ENCODE assay signal across 12 cellular contexts in the genomic region with DNA sequence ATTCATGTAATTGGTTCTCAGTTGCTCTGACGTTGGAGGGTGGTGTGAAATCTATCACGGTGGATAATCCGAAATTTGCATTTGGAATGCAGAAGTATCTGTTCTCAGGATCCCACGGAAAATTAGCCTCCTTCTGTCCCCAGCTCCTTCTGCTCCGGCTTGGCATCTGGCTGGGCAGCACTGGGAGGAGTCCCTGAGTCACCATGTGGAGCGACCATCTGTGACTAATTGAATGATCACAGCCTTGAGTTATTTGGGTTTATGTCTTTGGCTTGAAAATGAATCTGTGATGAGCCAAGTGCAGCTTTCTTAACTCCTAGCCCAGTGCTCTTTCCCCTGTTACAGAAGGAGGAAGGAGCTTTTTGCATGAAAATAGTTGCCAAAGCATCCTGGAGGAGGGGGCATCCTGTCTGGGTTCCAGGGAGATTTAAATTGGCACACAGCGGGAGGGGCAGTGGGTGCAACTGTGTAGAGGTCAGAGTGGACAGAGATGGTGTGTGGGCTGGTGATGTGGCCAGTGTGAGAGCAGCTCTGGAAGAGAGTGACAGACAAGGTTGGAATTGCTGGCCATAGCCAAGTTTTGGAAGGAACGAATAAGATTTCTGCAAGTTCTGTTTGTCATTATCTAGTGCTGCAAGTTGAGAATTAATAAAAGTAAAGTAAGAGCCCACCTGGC.
DNase-seq lines count a peak whose midpoint lies in the region; ATAC-seq and TF ChIP-seq lines count a peak whose summit lies in the region.
"Had no signal": no experiment of that assay in that cellular context is flagged by ENCODE, and none has a peak within 500 bp of the region (broad histone marks: within the 10 kb centered on the region; RNA-seq: fewer than 3 reads in every experiment).

No MANE protein-coding gene starts in this region.

- no peak for ATAC-seq in activated T-cell treated with anti-CD3 and anti-CD28 coated beads, Interleukin-2, amount 50 U/mL, for 72 hours (replicated peaks in 1 of 2)
- ATAC-seq in HG03108 (IDR thresholded peaks at IDR 0.05; ENCODE audit: unreplicated experiment): no peak
- ATAC-seq: body of pancreas had no signal

- H3K9me3 Mint-ChIP-seq in HFFc6 (no peaks in the 10 kb centered on the region; the same call in 1 of the 2 replicates), immature natural killer cell (peaks cover 0 to 2% (median 0%) of the 10 kb centered on the region in 6 donors)
- no peaks in the 10 kb centered on the region for H3K9me3 Mint-ChIP-seq in activated T-cell treated with anti-CD3 and anti-CD28 coated beads, Interleukin-2, amount 50 U/mL, for 72 hours
- H3K9me3 Mint-ChIP-seq: activated CD4-positive, alpha-beta T cell treated with anti-CD3 and anti-CD28 coated beads, Interleukin-2, amount 10 ng/mL, durations not matched to agents 24 days and 14 days had no signal

- H3K36me3 Mint-ChIP-seq in HFFc6 (ENCODE audit: low read depth) (no peaks in the 10 kb centered on the region), immature natural killer cell (no peaks in the 10 kb centered on the region)
- no peaks in the 10 kb centered on the region for H3K36me3 Mint-ChIP-seq in activated T-cell treated with anti-CD3 and anti-CD28 coated beads, Interleukin-2, amount 50 U/mL, for 72 hours (ENCODE audit: insufficient read depth in 2 of 2)

- H3K27ac Mint-ChIP-seq in HFFc6: peak overlapping the region; percentile 85
- no peak overlapping the region for H3K27ac Mint-ChIP-seq in activated T-cell treated with anti-CD3 and anti-CD28 coated beads, Interleukin-2, amount 50 U/mL, for 72 hours
- no peak overlapping the region for H3K27ac Mint-ChIP-seq in immature natural killer cell
- H3K27ac Mint-ChIP-seq: activated CD4-positive, alpha-beta T cell treated with anti-CD3 and anti-CD28 coated beads, Interleukin-2, amount 10 ng/mL, durations not matched to agents 24 days and 14 days had no signal

- TF ChIP-seq CTCF in HFFc6 (IDR thresholded peaks at IDR 0.05): no peak
- no peak for TF ChIP-seq CTCF in WERI-Rb-1 (IDR thresholded peaks at IDR 0.05; ENCODE audit: low read depth, low read length)

- H3K4me3 ChIP-seq in WERI-Rb-1 (ENCODE audit: low read depth, low read length): no peak overlapping the region
- peak overlapping the region; percentile 10 for H3K4me3 ChIP-seq in iPS-18a (ENCODE audit: low read length)
- H3K4me3 ChIP-seq: body of pancreas, HAP-1 had no signal

- H3K27ac ChIP-seq in WERI-Rb-1 (no peak overlapping the region), iPS-18a (ENCODE audit: low read length) (no peak overlapping the region)
- H3K27ac ChIP-seq: body of pancreas had no signal

- H3K36me3 ChIP-seq in WERI-Rb-1: no peaks in the 10 kb centered on the region
- H3K36me3 ChIP-seq in iPS-18a (ENCODE audit: control insufficient read depth, low read depth, low read length): no peaks in the 10 kb centered on the region
- H3K36me3 ChIP-seq: BE2C, HAP-1 had no signal

- no peaks in the 10 kb centered on the region for H3K27me3 ChIP-seq in WERI-Rb-1 (ENCODE audit: insufficient read depth, low read depth, severe bottlenecking)
- H3K27me3 ChIP-seq in iPS-18a (ENCODE audit: control insufficient read depth, insufficient read depth, low read length): no peaks in the 10 kb centered on the region
- H3K27me3 ChIP-seq: BE2C, body of pancreas had no signal

- peak; percentile 62 for DNase-seq in A172 (ENCODE audit: low spot score)
- DNase-seq in HFFc6: peak; percentile 87
- DNase-seq in WERI-Rb-1: peak; percentile 68
- DNase-seq in activated T-cell treated with anti-CD3 and anti-CD28 coated beads, Interleukin-2, amount 50 U/mL, for 72 hours: no peak
- DNase-seq in immature natural killer cell: no peak
- no peak for DNase-seq in activated CD4-positive, CD25-positive, alpha-beta regulatory T cell (lab: John Stamatoyannopoulos, UW)
- DNase-seq: activated CD4-positive, alpha-beta T cell treated with anti-CD3 and anti-CD28 coated beads, Interleukin-2, amount 10 ng/mL, durations not matched to agents 24 days and 14 days; BE2C; body of pancreas had no signal

- H3K4me1 ChIP-seq in iPS-18a (ENCODE audit: control insufficient read depth, low read depth, low read length): peaks cover 27% of the 10 kb centered on the region
- H3K4me1 ChIP-seq: BE2C, body of pancreas, HAP-1 had no signal

- no peak overlapping the region for H3K9ac ChIP-seq in iPS-18a (ENCODE audit: low read length)

- H3K4me1 Mint-ChIP-seq in HFFc6 (ENCODE audit: low read depth) (peaks cover 31% of the 10 kb centered on the region), immature natural killer cell (no peaks in the 10 kb centered on the region)
- no peaks in the 10 kb centered on the region for H3K4me1 Mint-ChIP-seq in activated T-cell treated with anti-CD3 and anti-CD28 coated beads, Interleukin-2, amount 50 U/mL, for 72 hours (ENCODE audit: low read depth)
- H3K4me1 Mint-ChIP-seq: activated CD4-positive, alpha-beta T cell treated with anti-CD3 and anti-CD28 coated beads, Interleukin-2, amount 10 ng/mL, durations not matched to agents 24 days and 14 days had no signal

- peak overlapping the region; percentile 81 for H3K4me3 Mint-ChIP-seq in HFFc6
- no peak overlapping the region for H3K4me3 Mint-ChIP-seq in activated T-cell treated with anti-CD3 and anti-CD28 coated beads, Interleukin-2, amount 50 U/mL, for 72 hours
- no peak overlapping the region for H3K4me3 Mint-ChIP-seq in immature natural killer cell
- H3K4me3 Mint-ChIP-seq: activated CD4-positive, alpha-beta T cell treated with anti-CD3 and anti-CD28 coated beads, Interleukin-2, amount 10 ng/mL, durations not matched to agents 24 days and 14 days had no signal

- peaks cover 1% of the 10 kb centered on the region for H3K9me3 ChIP-seq in WERI-Rb-1 (ENCODE audit: severe bottlenecking)
- H3K9me3 ChIP-seq in iPS-18a (ENCODE audit: control insufficient read depth, low read depth, low read length): no peaks in the 10 kb centered on the region
- H3K9me3 ChIP-seq: BE2C, body of pancreas, HAP-1 had no signal

- H3K27me3 Mint-ChIP-seq in HFFc6 (ENCODE audit: insufficient read depth): peaks cover 6% of the 10 kb centered on the region
- peaks cover 11% of the 10 kb centered on the region for H3K27me3 Mint-ChIP-seq in activated T-cell treated with anti-CD3 and anti-CD28 coated beads, Interleukin-2, amount 50 U/mL, for 72 hours (ENCODE audit: low read depth)
- peaks cover 1 to 14% (median 1%) of the 10 kb centered on the region in 3 donors for H3K27me3 Mint-ChIP-seq in immature natural killer cell (ENCODE audit: low read depth in 3 of 3)

Comparison
In these comparisons a context has a peak if more than half of its experiments do, and no peak if none do; other contexts are left out.
1. DNase-seq: peak in A172 (single experiment), HFFc6 (single experiment) and WERI-Rb-1 (single experiment); none in activated T-cell treated with anti-CD3 and anti-CD28 coated beads, Interleukin-2, amount 50 U/mL, for 72 hours (0 of 2), immature natural killer cell (0 of 3) and activated CD4-positive, CD25-positive, alpha-beta regulatory T cell (0 of 4).